In the genomic region with DNA sequence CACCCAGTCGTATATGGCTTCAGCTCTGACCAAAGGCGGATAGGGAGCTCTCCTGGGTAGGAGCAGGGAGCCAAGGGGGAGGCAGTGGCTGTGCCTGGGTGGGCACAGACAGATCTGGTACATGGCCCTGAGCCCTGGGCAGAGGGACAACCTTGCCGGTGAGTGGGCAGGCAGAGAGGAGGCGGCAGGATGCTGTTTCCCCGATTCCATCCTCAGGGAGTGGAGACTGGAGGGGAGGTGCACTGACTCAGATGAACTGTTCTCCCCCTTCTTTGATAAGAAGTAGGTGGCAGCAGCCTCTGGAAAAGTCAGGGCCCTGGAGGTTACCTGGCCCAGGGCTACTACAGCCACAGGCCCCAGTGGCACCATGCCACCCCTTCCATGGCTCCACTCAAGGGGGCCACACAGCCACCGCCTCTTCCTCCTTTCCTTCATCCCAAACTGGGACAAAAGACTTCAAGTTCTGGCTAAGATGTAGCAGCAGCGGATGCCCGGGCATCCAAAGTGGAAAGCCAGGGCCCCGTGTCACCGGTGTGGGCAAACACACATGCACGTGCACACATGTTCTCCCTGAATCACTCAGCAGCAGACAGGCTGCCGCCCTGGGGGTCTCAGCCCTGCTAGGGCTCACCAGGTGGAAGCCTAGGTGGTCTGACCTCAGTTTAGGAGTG, we compare ENCODE assay signal across 15 cellular contexts. TPM values are rescaled to one million over a fixed set of nuclear protein-coding genes. Genes with fewer than 3 reads are reported as not detected.
DNase-seq lines count a peak whose midpoint lies in the region; ATAC-seq and TF ChIP-seq lines count a peak whose summit lies in the region.
"Had no signal": no experiment of that assay in that cellular context is flagged by ENCODE, and none has a peak within 500 bp of the region (broad histone marks: within the 10 kb centered on the region; RNA-seq: fewer than 3 reads in every experiment).

No MANE protein-coding gene starts in this region.

- H2BK120ac ChIP-seq in H9 (ENCODE audit: low read depth, low read length, poor library complexity, severe bottlenecking): no peak overlapping the region

- no peak overlapping the region for H4K91ac ChIP-seq in H9 (ENCODE audit: insufficient read length, low read depth, low read length)

- H3K79me2 ChIP-seq in H9 (ENCODE audit: insufficient read depth, low read length): no peaks in the 10 kb centered on the region
- H3K79me2 ChIP-seq in neural progenitor cell (ENCODE audit: low read depth): no peaks in the 10 kb centered on the region

- H3K27me3 Mint-ChIP-seq in CD8-positive, alpha-beta T cell (ENCODE audit: low read depth): no peaks in the 10 kb centered on the region
- peaks cover 9% of the 10 kb centered on the region for H3K27me3 Mint-ChIP-seq in H9 (ENCODE audit: low read depth)
- no peaks in the 10 kb centered on the region for H3K27me3 Mint-ChIP-seq in activated naive CD8-positive, alpha-beta T cell treated with anti-CD3 and anti-CD28 coated beads, Interleukin-2, amount 10 ng/mL, durations not matched to agents 7 days and 5 days
- peaks cover 14% of the 10 kb centered on the region for H3K27me3 Mint-ChIP-seq in neural progenitor cell (ENCODE audit: insufficient read depth, low read depth)

- H3K27ac Mint-ChIP-seq in CD8-positive, alpha-beta T cell: peak overlapping the region; percentile 95
- H3K27ac Mint-ChIP-seq in H9 (peak overlapping the region; percentile 77 to 90 (median 90); a peak in 4 of 7 replicates), neural progenitor cell (peak overlapping the region; percentile 65)
- peak overlapping the region; percentile 65 for H3K27ac Mint-ChIP-seq in activated naive CD8-positive, alpha-beta T cell treated with anti-CD3 and anti-CD28 coated beads, Interleukin-2, amount 10 ng/mL, durations not matched to agents 7 days and 5 days

- no peak overlapping the region for H3K23ac ChIP-seq in H9 (ENCODE audit: insufficient read length, low read depth, low read length)

- H2BK5ac ChIP-seq in H9 (ENCODE audit: insufficient read length, low read length): no peak overlapping the region

- intact Hi-C loops in CD8-positive, alpha-beta T cell (cut with DNase I, micrococcal nuclease): loop anchor here in 1 of 2 experiments (5.0 kb wide), 1 partner anchor 35 kb away; no protein-coding TSS in a partner anchor

- peaks cover 80% of the 10 kb centered on the region for H3K4me1 Mint-ChIP-seq in CD8-positive, alpha-beta T cell (ENCODE audit: low read depth)
- H3K4me1 Mint-ChIP-seq in H9 (peaks cover 28 to 43% of the 10 kb centered on the region in 2 experiments), neural progenitor cell (peaks cover 10% of the 10 kb centered on the region)
- H3K4me1 Mint-ChIP-seq in activated naive CD8-positive, alpha-beta T cell treated with anti-CD3 and anti-CD28 coated beads, Interleukin-2, amount 10 ng/mL, durations not matched to agents 7 days and 5 days: peaks cover 44% of the 10 kb centered on the region

- H3K4me1 ChIP-seq in CD8-positive, alpha-beta T cell (ENCODE audit: insufficient read depth, low read length): peaks cover 66% of the 10 kb centered on the region
- H3K4me1 ChIP-seq in H9 (ENCODE audit: insufficient read depth, low read length) (peaks cover 6% of the 10 kb centered on the region; the same call in 1 of the 2 replicates), neural progenitor cell (peaks cover 3% of the 10 kb centered on the region)
- H3K4me1 ChIP-seq: thyroid gland had no signal

- no peak overlapping the region for H3K9ac ChIP-seq in H9 (ENCODE audit: extremely low read depth, insufficient read length, low read length)
- no peak overlapping the region for H3K9ac ChIP-seq in neural progenitor cell

- WGBS in H9 (ENCODE audit: extremely low coverage, insufficient read length, low lambda C conversion rate): no CpG with 5 or more reads among the region's 12 CpGs

- no peak overlapping the region for H3K14ac ChIP-seq in H9 (ENCODE audit: insufficient read depth, low read length)

- peaks cover 32% of the 10 kb centered on the region for H3K36me3 ChIP-seq in CD8-positive, alpha-beta T cell (ENCODE audit: insufficient read depth, low read length)
- H3K36me3 ChIP-seq in neural progenitor cell: no peaks in the 10 kb centered on the region

- H2BK12ac ChIP-seq in H9 (ENCODE audit: insufficient read length, low read depth, low read length): no peak overlapping the region

- no peak overlapping the region for H3K56ac ChIP-seq in H9 (ENCODE audit: insufficient read length, low read depth, low read length)

- no peak for ATAC-seq in CD8-positive, alpha-beta T cell
- ATAC-seq in activated naive CD8-positive, alpha-beta T cell treated with anti-CD3 and anti-CD28 coated beads, Interleukin-2, amount 10 ng/mL, durations not matched to agents 7 days and 5 days (ENCODE audit: low read depth): no peak
- ATAC-seq: Right ventricle myocardium inferior had no signal

- no peak overlapping the region for H3T11ph ChIP-seq in H9 (ENCODE audit: low read length)

- no peaks in the 10 kb centered on the region for H3K23me2 ChIP-seq in H9 (ENCODE audit: insufficient read length, low read depth, low read length, poor library complexity, severe bottlenecking)

- no peak overlapping the region for H4K5ac ChIP-seq in H9 (ENCODE audit: insufficient read length, low read depth, low read length)

- no peaks in the 10 kb centered on the region for H3K27me3 ChIP-seq in CD8-positive, alpha-beta T cell (ENCODE audit: insufficient read depth, low read length)
- H3K27me3 ChIP-seq in H9 (ENCODE audit: insufficient read depth, low read length): no peaks in the 10 kb centered on the region
- no peaks in the 10 kb centered on the region for H3K27me3 ChIP-seq in neural progenitor cell
- H3K27me3 ChIP-seq: right atrium auricular region, thyroid gland had no signal

- H2BK20ac ChIP-seq in H9 (ENCODE audit: low read depth, low read length, poor library complexity, severe bottlenecking): no peak overlapping the region

- peak overlapping the region; percentile 43 for H3K27ac ChIP-seq in CD8-positive, alpha-beta T cell (ENCODE audit: low read depth, low read length)
- H3K27ac ChIP-seq in H9 (ENCODE audit: insufficient read length, low read depth, low read length) (no peak overlapping the region), neural progenitor cell (no peak overlapping the region)
- H3K27ac ChIP-seq: right atrium auricular region, thyroid gland had no signal

- POLR2A ChIA-PET in CD8-positive, alpha-beta T cell (lab: Charles Lee): interaction anchor here (1.0 to 6.6 kb wide), 5 partner anchors 16 to 108 kb away, joined by 3 to 182 read pairs (median 35); partner anchors contain the start of gene DDX6
- POLR2A ChIA-PET in activated naive CD8-positive, alpha-beta T cell treated with anti-CD3 and anti-CD28 coated beads, Interleukin-2, amount 10 ng/mL, durations not matched to agents 7 days and 5 days (lab: Charles Lee): interaction anchor here (0.5 to 6.7 kb wide), 4 partner anchors 19 to 107 kb away, joined by 3 to 142 read pairs (median 32); partner anchors contain the start of gene DDX6

- H3K79me1 ChIP-seq in H9 (ENCODE audit: insufficient read depth, low read depth, low read length, poor library complexity, severe bottlenecking): no peaks in the 10 kb centered on the region

- no peaks in the 10 kb centered on the region for H3K9me3 Mint-ChIP-seq in CD8-positive, alpha-beta T cell
- H3K9me3 Mint-ChIP-seq in H9: no peaks in the 10 kb centered on the region
- H3K9me3 Mint-ChIP-seq in activated naive CD8-positive, alpha-beta T cell treated with anti-CD3 and anti-CD28 coated beads, Interleukin-2, amount 10 ng/mL, durations not matched to agents 7 days and 5 days: no peaks in the 10 kb centered on the region
- H3K9me3 Mint-ChIP-seq in neural progenitor cell: no peaks in the 10 kb centered on the region

- H2AK5ac ChIP-seq in H9 (ENCODE audit: insufficient read length, low read length): no peak overlapping the region

- no peak overlapping the region for H3K4me3 ChIP-seq in CD8-positive, alpha-beta T cell (ENCODE audit: low read depth, low read length)
- no peak overlapping the region for H3K4me3 ChIP-seq in neural progenitor cell
- H3K4me3 ChIP-seq: right atrium auricular region, thyroid gland had no signal

- TF ChIP-seq CTCF in CD8-positive, alpha-beta T cell (IDR thresholded peaks at IDR 0.05): no peak
- TF ChIP-seq CTCF in H9 (conservative IDR thresholded peaks at IDR 0.05) (no peak), neural progenitor cell (IDR thresholded peaks at IDR 0.05) (no peak)

- H3K4me2 ChIP-seq in H9 (ENCODE audit: insufficient read depth, insufficient read length, low read length): no peak overlapping the region
- H3K4me2 ChIP-seq in neural progenitor cell: no peak overlapping the region

- H3K36me3 Mint-ChIP-seq in CD8-positive, alpha-beta T cell: peaks cover 59% of the 10 kb centered on the region
- peaks cover 25 to 44% (median 42%) of the 10 kb centered on the region in 3 experiments; a peak in 6 of 7 replicates for H3K36me3 Mint-ChIP-seq in H9 (ENCODE audit: insufficient read depth in 1 of 3, low read depth in 3 of 3)
- peaks cover 11% of the 10 kb centered on the region for H3K36me3 Mint-ChIP-seq in activated naive CD8-positive, alpha-beta T cell treated with anti-CD3 and anti-CD28 coated beads, Interleukin-2, amount 10 ng/mL, durations not matched to agents 7 days and 5 days
- H3K36me3 Mint-ChIP-seq in neural progenitor cell: peaks cover 5% of the 10 kb centered on the region

- H3K4me3 Mint-ChIP-seq in CD8-positive, alpha-beta T cell: peak overlapping the region; percentile 35
- H3K4me3 Mint-ChIP-seq in H9 (no peak overlapping the region; a peak in 1 of 5 replicates), neural progenitor cell (no peak overlapping the region)
- no peak overlapping the region for H3K4me3 Mint-ChIP-seq in activated naive CD8-positive, alpha-beta T cell treated with anti-CD3 and anti-CD28 coated beads, Interleukin-2, amount 10 ng/mL, durations not matched to agents 7 days and 5 days

- no peak for DNase-seq in CD8-positive, alpha-beta T cell
- no peak for DNase-seq in H9
- DNase-seq in activated naive CD8-positive, alpha-beta T cell treated with anti-CD3 and anti-CD28 coated beads, Interleukin-2, amount 10 ng/mL, durations not matched to agents 7 days and 5 days: peak; percentile 34
- no peak for DNase-seq in neural progenitor cell (ENCODE audit: low spot score)
- no peak for DNase-seq in UCSD-AML1 (lab: John Stamatoyannopoulos, UW; ENCODE audit: unreplicated experiment)
- no peak for DNase-seq in stimulated activated naive CD4-positive, alpha-beta T cell (lab: John Stamatoyannopoulos, UW)
- DNase-seq in hypothalamus (lab: John Stamatoyannopoulos, UW): no peak
- DNase-seq: activated effector memory CD4-positive, alpha-beta T cell treated with Interleukin-2 at 50 U/mL for 16 hours; cerebellar nuclear complex; NCI-H1105; NCI-H524; thyroid gland had no signal

- H3K4ac ChIP-seq in H9 (ENCODE audit: low read depth, low read length): no peak overlapping the region

- H2BK15ac ChIP-seq in H9 (ENCODE audit: low read depth, low read length): no peak overlapping the region

- H3K9me3 ChIP-seq in CD8-positive, alpha-beta T cell (ENCODE audit: low read length): no peaks in the 10 kb centered on the region
- H3K9me3 ChIP-seq in H9 (ENCODE audit: control insufficient read depth, low read depth, low read length): no peaks in the 10 kb centered on the region
- no peaks in the 10 kb centered on the region for H3K9me3 ChIP-seq in neural progenitor cell (ENCODE audit: low read depth)
- H3K9me3 ChIP-seq: right atrium auricular region, thyroid gland had no signal

- no peak overlapping the region for H3K18ac ChIP-seq in H9 (ENCODE audit: insufficient read length, low read depth, low read length)

- H4K8ac ChIP-seq in H9 (replicated peaks; ENCODE audit: insufficient read length, low read depth, low read length): no peak overlapping the region

- CTCF ChIA-PET in CD8-positive, alpha-beta T cell (lab: Charles Lee): interaction anchor here (1.2 to 3.1 kb wide), 4 partner anchors 10 to 206 kb away, joined by 3 to 22 read pairs (median 10); no protein-coding TSS in a partner anchor

- H4K20me1 ChIP-seq in H9 (ENCODE audit: control insufficient read depth, insufficient read depth, insufficient read length) (no peaks in the 10 kb centered on the region), neural progenitor cell (ENCODE audit: low read depth) (peaks cover 5% of the 10 kb centered on the region)

- H2AFZ ChIP-seq in H9 (ENCODE audit: low read length) (no peak overlapping the region), neural progenitor cell (replicated peaks) (no peak overlapping the region)

- H3F3A ChIP-seq in neural progenitor cell (ENCODE audit: low read depth): no peaks in the 10 kb centered on the region

RNA-seq across cellular contexts. Expression of gene CXCR5, which starts 13.4 kb away (rescaled TPM):
- 1 to 10 TPM; 7.6 to 8.0 TPM for total RNA-seq in CD8-positive, alpha-beta T cell
- total RNA-seq in H9 (2021) (0.07 and 0.11 TPM in 2 replicates), neural progenitor cell (ENCODE audit: low replicate concordance) (not detected in 2 replicates)
- 1 to 10 TPM; 1.9 to 2.2 TPM for total RNA-seq in activated naive CD8-positive, alpha-beta T cell treated with anti-CD3 and anti-CD28 coated beads, Interleukin-2, amount 10 ng/mL, durations not matched to agents 7 days and 5 days
- total RNA-seq: Right ventricle myocardium inferior, thyroid gland had no signal

RNA-seq across cellular contexts. Expression of gene BCL9L, which starts 28.7 kb away (rescaled TPM):
- 100 to 1,000 TPM; 437 to 439 TPM for total RNA-seq in CD8-positive, alpha-beta T cell
- total RNA-seq in H9 (2021) (74.9 and 78.4 TPM in 2 replicates), neural progenitor cell (ENCODE audit: low replicate concordance) (3.0 and 7.2 TPM in 2 replicates)
- 100 to 1,000 TPM; 116 to 128 TPM for total RNA-seq in activated naive CD8-positive, alpha-beta T cell treated with anti-CD3 and anti-CD28 coated beads, Interleukin-2, amount 10 ng/mL, durations not matched to agents 7 days and 5 days

RNA-seq across cellular contexts. Expression of gene UPK2, which starts 59.0 kb away (rescaled TPM):
- total RNA-seq in CD8-positive, alpha-beta T cell: not detected
- 0.24 and 0.33 TPM in 2 replicates for total RNA-seq in H9 (2021)
- under 1 TPM in 1 of 2 experiments, not detected in 1; 0.44 TPM for total RNA-seq in activated naive CD8-positive, alpha-beta T cell treated with anti-CD3 and anti-CD28 coated beads, Interleukin-2, amount 10 ng/mL, durations not matched to agents 7 days and 5 days
- 0.43 TPM in 1 of 2 replicates, not detected in the other for total RNA-seq in neural progenitor cell (ENCODE audit: low replicate concordance)
- total RNA-seq: mononuclear cell, right atrium auricular region, Right ventricle myocardium inferior, thyroid gland had no signal
